In the genomic region with DNA sequence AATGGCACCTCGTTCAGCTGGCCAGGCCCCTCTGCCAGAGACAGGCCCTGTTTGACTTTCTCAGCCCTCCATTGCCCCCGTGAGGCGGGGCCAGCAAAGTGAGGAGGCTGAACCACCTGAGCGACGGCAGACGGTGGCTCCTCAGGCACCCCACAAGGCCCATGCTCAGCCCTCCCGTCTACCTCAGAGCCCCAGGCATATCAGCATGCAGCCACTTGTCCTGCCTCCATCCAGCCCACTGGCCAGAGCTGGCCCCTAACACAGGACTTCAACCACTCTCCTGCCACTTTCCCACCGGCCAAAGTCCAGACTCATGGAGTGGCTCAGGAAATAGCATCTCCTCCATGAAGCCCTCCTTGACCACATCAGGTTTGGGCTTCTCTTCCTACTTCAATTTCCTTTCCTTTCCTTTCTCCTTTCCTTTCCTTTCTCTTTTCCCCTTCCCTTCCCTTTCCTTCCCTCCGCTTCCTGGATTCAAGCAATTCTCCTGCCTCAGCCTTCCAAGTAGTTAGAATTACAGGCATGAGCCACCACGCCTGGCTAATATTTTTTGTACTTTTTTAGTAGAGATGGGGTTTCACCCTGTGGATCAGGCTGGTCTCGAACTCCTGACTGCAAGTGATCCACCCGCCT, we compare ENCODE assay signal across 23 cellular contexts. TPM values are rescaled to one million over a fixed set of nuclear protein-coding genes. Genes with fewer than 3 reads are reported as not detected.
DNase-seq lines count a peak whose midpoint lies in the region; ATAC-seq, FAIRE-seq and TF ChIP-seq lines count a peak whose summit lies in the region.
"Had no signal": no experiment of that assay in that cellular context is flagged by ENCODE, and none has a peak within 500 bp of the region (broad histone marks: within the 10 kb centered on the region; RNA-seq: fewer than 3 reads in every experiment).

No MANE protein-coding gene starts in this region.

- no peaks in the 10 kb centered on the region for H3K79me2 ChIP-seq in K562 (ENCODE audit: control insufficient read depth, insufficient read depth, low read length)

- no peak overlapping the region for H4K8ac ChIP-seq in neuronal stem cell (ENCODE audit: low read depth, low read length)

- H2BK15ac ChIP-seq in neuronal stem cell (ENCODE audit: low read length): peak overlapping the region; percentile 79

- no peak for FAIRE-seq in K562 (lab: Jason Lieb, UNC)
- FAIRE-seq: HTR-8/SVneo had no signal

- H4K91ac ChIP-seq in neuronal stem cell (ENCODE audit: low read depth, low read length, poor library complexity): no peak overlapping the region

- WGBS in K562 (ENCODE audit: insufficient coverage, low coverage, missing lambda C conversion rate): 0% methylated on average over 4 of the region's 12 CpGs
- no CpG with 5 or more reads among the region's 12 CpGs for WGBS in neuronal stem cell (ENCODE audit: extremely low coverage in 2 of 2, insufficient read length in 2 of 2, insufficient replicate concordance in 1 of 2), 2 donors

- H3K4me1 Mint-ChIP-seq in stimulated activated naive CD8-positive, alpha-beta T cell treated with anti-CD3 and anti-CD28 coated beads, Interleukin-15, amount 100 ng/mL, for 72 hours: no peaks in the 10 kb centered on the region
- H3K4me1 Mint-ChIP-seq: T-cell had no signal

- H3K27me3 ChIP-seq in K562 (ENCODE audit: control insufficient read depth in 2 of 2, insufficient read depth in 2 of 2, low read length in 2 of 2) (peaks cover 37 to 81% of the 10 kb centered on the region in 2 experiments), neuronal stem cell (ENCODE audit: control insufficient read depth in 3 of 3, insufficient read depth in 3 of 3, low read depth in 1 of 3, low read length in 3 of 3) (peaks cover 0 to 18% (median 0%) of the 10 kb centered on the region in 3 experiments)
- H3K27me3 ChIP-seq: Peyer's patch had no signal

- peak overlapping the region; percentile 77 for H3K23ac ChIP-seq in neuronal stem cell (ENCODE audit: low read depth, low read length, poor library complexity)

- intact Hi-C loops in K562 (cut with micrococcal nuclease): no loop called here

- no TSS peak for BruUV-seq in K562 (replicated peaks; lab: Mats Ljungman, UMichigan)

- DNase-seq in stimulated activated naive CD8-positive, alpha-beta T cell treated with anti-CD3 and anti-CD28 coated beads, Interleukin-15, amount 100 ng/mL, for 72 hours: no peak
- no peak for DNase-seq in stimulated activated naive CD8-positive, alpha-beta T cell treated with anti-CD3 and anti-CD28 coated beads, Interleukin-15, Interleukin-2, amounts not matched to agents 100 U/mL and 50 U/mL, for 24 hours
- DNase-seq in K562 (ENCODE audit: extremely low read depth in 1 of 4, low spot score in 3 of 4) (no peak), neuronal stem cell (ENCODE audit: low spot score) (no peak), islet precursor cell (no peak)
- no peak for DNase-seq in activated CD8-positive, alpha-beta memory T cell treated with anti-CD3 and anti-CD28 coated beads, Interleukin-2, amount 50 U/mL, for 48 hours
- DNase-seq: DMS 273 treated with DMSO at 0.1 percent for 48 hours, HFFc6, MV-4-11, NCI-H1436, NCI-H2029 treated with DMSO at 0.1 percent for 48 hours, NCI-H82, Peyer's patch, SHP77, SK-N-SH, T-cell had no signal

- H3K9me3 Mint-ChIP-seq in stimulated activated naive CD8-positive, alpha-beta T cell treated with anti-CD3 and anti-CD28 coated beads, Interleukin-15, amount 100 ng/mL, for 72 hours: no peaks in the 10 kb centered on the region
- H3K9me3 Mint-ChIP-seq: HFFc6, T-cell had no signal

- TF ChIP-seq POLR2A in K562 (conservative IDR thresholded peaks at IDR 0.05): no peak

- H3K9ac ChIP-seq in K562 (ENCODE audit: insufficient read depth in 1 of 2, low read depth in 2 of 2, low read length in 2 of 2) (no peak overlapping the region; a peak in 1 of 4 replicates), neuronal stem cell (ENCODE audit: low read depth, low read length, poor library complexity) (no peak overlapping the region)
- H3K9ac ChIP-seq: SK-N-SH had no signal

- no peaks in the 10 kb centered on the region for H3K79me1 ChIP-seq in neuronal stem cell (ENCODE audit: low read depth, low read length)

- H3K27ac ChIP-seq in HEK293 (ENCODE audit: extremely low read depth, low read depth, low read length) (no peak overlapping the region), K562 (ENCODE audit: extremely low read depth, low read depth, low read length) (no peak overlapping the region), neuronal stem cell (replicated peaks; ENCODE audit: low read length) (no peak overlapping the region)
- H3K27ac ChIP-seq: C4-2B, HL-60, Peyer's patch had no signal

- H3K36me3 ChIP-seq in HEK293 (ENCODE audit: control insufficient read depth in 2 of 2, insufficient read depth in 1 of 2, low read length in 2 of 2): no peaks in the 10 kb centered on the region
- H3K36me3 ChIP-seq in K562 (ENCODE audit: control insufficient read depth, insufficient read depth, low read length): no peaks in the 10 kb centered on the region
- no peaks in the 10 kb centered on the region for H3K36me3 ChIP-seq in neuronal stem cell (replicated peaks in 1 of 2; ENCODE audit: control insufficient read depth in 2 of 2, insufficient read depth in 2 of 2, low read length in 2 of 2)
- H3K36me3 ChIP-seq: Peyer's patch had no signal

- POLR2A ChIA-PET in HEK293 (lab: Yijun Ruan, JAX): no interaction called here
- POLR2A ChIA-PET in K562 (lab: Yijun Ruan, JAX): no interaction called here

- H3K4me2 ChIP-seq in K562 (ENCODE audit: insufficient read depth, low read length) (no peak overlapping the region), neuronal stem cell (ENCODE audit: insufficient read depth, low read length, poor library complexity, severe bottlenecking) (no peak overlapping the region)
- H3K4me2 ChIP-seq: SK-N-SH had no signal

- H3K9me3 ChIP-seq in HEK293 (ENCODE audit: control insufficient read depth, insufficient read depth, low read depth, low read length) (no peaks in the 10 kb centered on the region), K562 (replicated peaks; ENCODE audit: control insufficient read depth, insufficient read depth, low read depth, low read length) (no peaks in the 10 kb centered on the region), neuronal stem cell (replicated peaks in 1 of 2; ENCODE audit: control insufficient read depth in 2 of 2, insufficient read depth in 1 of 2, low read depth in 1 of 2, low read length in 2 of 2) (no peaks in the 10 kb centered on the region)
- H3K9me3 ChIP-seq: Peyer's patch, SK-N-SH had no signal

- peaks cover 4% of the 10 kb centered on the region for H3K27me3 Mint-ChIP-seq in stimulated activated naive CD8-positive, alpha-beta T cell treated with anti-CD3 and anti-CD28 coated beads, Interleukin-15, amount 100 ng/mL, for 72 hours

- H2AK5ac ChIP-seq in neuronal stem cell (ENCODE audit: low read depth, low read length): peak overlapping the region; percentile 86

- in situ Hi-C loops in K562 (cut with MboI): no loop called here

- no peaks in the 10 kb centered on the region for H3K9me1 ChIP-seq in K562 (ENCODE audit: control insufficient read depth, insufficient read depth, low read length)

- ATAC-seq in stimulated activated naive CD8-positive, alpha-beta T cell treated with anti-CD3 and anti-CD28 coated beads, Interleukin-15, amount 100 ng/mL, for 72 hours: no peak
- no peak for ATAC-seq in stimulated activated naive CD8-positive, alpha-beta T cell treated with anti-CD3 and anti-CD28 coated beads, Interleukin-15, Interleukin-2, amounts not matched to agents 100 U/mL and 50 U/mL, for 24 hours
- ATAC-seq in K562 (peak; percentile 48; the same call in 2 of the 3 replicates), HG03039 (IDR thresholded peaks at IDR 0.05; ENCODE audit: unreplicated experiment) (no peak)
- ATAC-seq: T-cell had no signal

- H4K20me1 ChIP-seq in K562 (replicated peaks; ENCODE audit: control insufficient read depth, insufficient read depth, low read length): peaks cover 13% of the 10 kb centered on the region

- H2BK120ac ChIP-seq in neuronal stem cell (ENCODE audit: low read depth, low read length): no peak overlapping the region

- peak overlapping the region; percentile 13 to 14 for H3K27ac Mint-ChIP-seq in stimulated activated naive CD8-positive, alpha-beta T cell treated with anti-CD3 and anti-CD28 coated beads, Interleukin-15, amount 100 ng/mL, for 72 hours
- H3K27ac Mint-ChIP-seq: HFFc6, T-cell had no signal

- TF ChIP-seq EP300 in K562 (IDR thresholded peaks at IDR 0.05; ENCODE audit: low read length): no peak

- peak overlapping the region; percentile 85 for H3K18ac ChIP-seq in neuronal stem cell (ENCODE audit: low read length)

- no peak overlapping the region for H3K4me3 Mint-ChIP-seq in stimulated activated naive CD8-positive, alpha-beta T cell treated with anti-CD3 and anti-CD28 coated beads, Interleukin-15, amount 100 ng/mL, for 72 hours
- H3K4me3 Mint-ChIP-seq: HFFc6, T-cell had no signal

- peak overlapping the region; percentile 47 for H3K14ac ChIP-seq in neuronal stem cell (ENCODE audit: low read length)

- TF ChIP-seq CTCF in HEK293 (tag by site-specific recombination; IDR thresholded peaks at IDR 0.05): peak; percentile 58
- peak in 2 of 3 experiments; percentile 19 to 22; a peak in 3 of 6 replicates for TF ChIP-seq CTCF in K562 (IDR thresholded peaks at IDR 0.05 in 2 of 3, conservative IDR thresholded peaks at IDR 0.05 in 1 of 3; ENCODE audit: insufficient read depth in 2 of 3, low read depth in 1 of 3, low read length in 3 of 3)

- H2BK12ac ChIP-seq in neuronal stem cell (ENCODE audit: low read length): peak overlapping the region; percentile 91

- peak overlapping the region; percentile 72 for H2BK5ac ChIP-seq in neuronal stem cell (ENCODE audit: low read length)

- H3K4me1 ChIP-seq in HEK293 (ENCODE audit: control insufficient read depth, insufficient read depth, low read length) (peaks cover 2% of the 10 kb centered on the region; the same call in 1 of the 2 replicates), K562 (replicated peaks in 1 of 2; ENCODE audit: control insufficient read depth in 2 of 2, insufficient read depth in 2 of 2, low read length in 2 of 2) (peaks cover 0 to 13% of the 10 kb centered on the region in 2 experiments; a peak in 2 of 5 replicates), neuronal stem cell (ENCODE audit: control insufficient read depth in 2 of 2, insufficient read depth in 1 of 2, low read depth in 1 of 2, low read length in 2 of 2) (peaks cover 0 to 13% of the 10 kb centered on the region in 2 donors)
- H3K4me1 ChIP-seq: Peyer's patch had no signal

- CTCF ChIA-PET in HEK293 (lab: Yijun Ruan, JAX) (interaction anchor here (0.7 kb wide), 1 partner anchor 32 kb away, joined by 3 read pairs; no protein-coding TSS in a partner anchor), K562 (lab: Yijun Ruan, JAX; ENCODE audit: low intra/inter-chr PET ratio) (interaction anchor here (0.7 kb wide), 1 partner anchor 25 kb away, joined by 3 read pairs; no protein-coding TSS in a partner anchor)

- no peak overlapping the region for H3K4ac ChIP-seq in neuronal stem cell (ENCODE audit: low read length)

- H2AFZ ChIP-seq in K562 (ENCODE audit: low read depth, low read length) (no peak overlapping the region), neuronal stem cell (ENCODE audit: low read length) (no peak overlapping the region)

- H3K4me3 ChIP-seq in HEK293 (ENCODE audit: low read depth, low read length) (no peak overlapping the region), K562 (no peak overlapping the region), neuronal stem cell (ENCODE audit: low read length in 2 of 2) (no peak overlapping the region)
- H3K4me3 ChIP-seq: Peyer's patch had no signal

- TF ChIP-seq RAD21 in K562 (CRISPR knock-in tag; conservative IDR thresholded peaks at IDR 0.05 in 1 of 2, IDR thresholded peaks at IDR 0.05 in 1 of 2): peak in 1 of 2 experiments; percentile 6; a peak in 1 of 4 replicates

RNA-seq across cellular contexts. Expression of a gene that starts 9.3 kb away (rescaled TPM):
- not detected in 2 replicates for total RNA-seq in K562 (2011; cell fraction: chromatin; rRNA removed; ENCODE audit: low replicate concordance)
- total RNA-seq in K562 (2011; cell fraction: nucleolus; rRNA removed): not detected in 2 replicates
- total RNA-seq in K562 (2011; cell fraction: nucleoplasm; rRNA removed): not detected in 2 replicates
- not detected in 2 replicates for total RNA-seq in K562 (2014; rRNA removed)
- total RNA-seq in K562 (2014; rRNA removed; fragmentation: Illumina TruSeq; extraction: Trizol): not detected in 2 replicates
- not detected in 2 replicates for total RNA-seq in K562 (2015; rRNA removed; fragmentation: Illumina TruSeq; extraction: Trizol)
- not detected in 2 replicates for total RNA-seq in K562 (2021)
- polyA plus RNA-seq in K562 (2011; rRNA removed): not detected in 2 replicates
- not detected in 2 replicates for polyA plus RNA-seq in K562 (2011; cell fraction: cytosol; rRNA removed)
- polyA plus RNA-seq in K562 (2011; cell fraction: nucleus; rRNA removed): not detected in 2 replicates
- polyA plus RNA-seq in K562 (2012): not detected in 2 replicates
- polyA plus RNA-seq in K562 (2014; fragmentation: Illumina TruSeq; extraction: Trizol): not detected in 2 replicates
- polyA plus RNA-seq in K562 (2014; fragmentation: Nextera tagmentation; extraction: Ambion mirVana): under 1 TPM in 1 of 2 experiments, not detected in 1; 0.07 TPM
- polyA plus RNA-seq in K562 (2014; rRNA removed): not detected in 2 replicates
- not detected in 2 replicates for polyA minus RNA-seq in K562 (2011; rRNA and poly(A)+ RNA removed)
- not detected in 2 replicates for polyA minus RNA-seq in K562 (2011; cell fraction: cytosol; rRNA and poly(A)+ RNA removed)
- polyA minus RNA-seq in K562 (2011; cell fraction: nucleus; rRNA and poly(A)+ RNA removed): not detected in 2 replicates
- 1.1 TPM for polyA plus RNA-seq in neuronal stem cell (2013, experiment 1 of 2)
- 0.97 TPM for polyA plus RNA-seq in neuronal stem cell (2013, experiment 2 of 2)
- total RNA-seq: Daoy, HFFc6, NCI-H460, Peyer's patch, T-cell had no signal

RNA-seq across cellular contexts. Expression of a gene that starts 22.2 kb away (rescaled TPM):
- total RNA-seq in K562 (2011; cell fraction: chromatin; rRNA removed; ENCODE audit: low replicate concordance): not detected in 2 replicates
- not detected in 2 replicates for total RNA-seq in K562 (2011; cell fraction: nucleolus; rRNA removed)
- not detected in 2 replicates for total RNA-seq in K562 (2011; cell fraction: nucleoplasm; rRNA removed)
- total RNA-seq in K562 (2014; rRNA removed) (not detected in 2 replicates), K562 (2014; rRNA removed; fragmentation: Illumina TruSeq; extraction: Trizol) (not detected in 2 replicates), K562 (2015; rRNA removed; fragmentation: Illumina TruSeq; extraction: Trizol) (not detected in 2 replicates), K562 (2021) (0.04 and 0.29 TPM in 2 replicates)
- polyA plus RNA-seq in K562 (2011; rRNA removed) (not detected in 2 replicates), K562 (2014; fragmentation: Illumina TruSeq; extraction: Trizol) (not detected in 2 replicates), K562 (2014; fragmentation: Nextera tagmentation; extraction: Ambion mirVana) (not detected), K562 (2014; rRNA removed) (not detected in 2 replicates)
- polyA plus RNA-seq in K562 (2011; cell fraction: cytosol; rRNA removed): not detected in 2 replicates
- polyA plus RNA-seq in K562 (2011; cell fraction: nucleus; rRNA removed): not detected in 2 replicates
- not detected in 2 replicates for polyA plus RNA-seq in K562 (2012)
- not detected in 2 replicates for polyA minus RNA-seq in K562 (2011; rRNA and poly(A)+ RNA removed)
- polyA minus RNA-seq in K562 (2011; cell fraction: cytosol; rRNA and poly(A)+ RNA removed): not detected in 2 replicates
- not detected in 2 replicates for polyA minus RNA-seq in K562 (2011; cell fraction: nucleus; rRNA and poly(A)+ RNA removed)
- 42.5 TPM for polyA plus RNA-seq in neuronal stem cell (2013, experiment 1 of 2)
- 38.5 TPM for polyA plus RNA-seq in neuronal stem cell (2013, experiment 2 of 2)
